In genomic region chr2:199470672-199471442, GRCh38 we compare ENCODE assay signal across 13 cellular contexts. TPM values are rescaled to one million over a fixed set of nuclear protein-coding genes. Genes with fewer than 3 reads are reported as not detected.
A peak's percentile ranks its signal among the peaks of the same experiment; 100 is the strongest.
DNase-seq lines count a peak whose midpoint lies in the region; ATAC-seq lines count a peak whose summit lies in the region.
"Had no signal": no experiment of that assay in that cellular context is flagged by ENCODE, and none has a peak within 500 bp of the region (broad histone marks: within the 10 kb centered on the region; RNA-seq: fewer than 3 reads in every experiment).

No MANE protein-coding gene starts in this region.

- no peaks in the 10 kb centered on the region for H3K36me3 ChIP-seq in subcutaneous abdominal adipose tissue (ENCODE audit: control insufficient read depth in 5 of 5, insufficient read depth in 5 of 5, low read length in 5 of 5)
- H3K36me3 ChIP-seq: heart right ventricle had no signal

- H3K27ac ChIP-seq in subcutaneous abdominal adipose tissue (ENCODE audit: low read depth, low read length), result no peak overlapping the region
- H3K27ac ChIP-seq: heart right ventricle had no signal

- no peak overlapping the region for H3K9ac ChIP-seq in subcutaneous abdominal adipose tissue (ENCODE audit: low read length in 5 of 5)

- no peak overlapping the region for H3K4me3 Mint-ChIP-seq in T-helper 17 cell
- no peak overlapping the region for H3K4me3 Mint-ChIP-seq in activated naive CD4-positive, alpha-beta T cell treated with anti-CD3 and anti-CD28 coated beads for 36 hours
- H3K4me3 Mint-ChIP-seq: natural killer cell had no signal

- peaks cover 94% of the 10 kb centered on the region for H3K27me3 Mint-ChIP-seq in T-helper 17 cell
- peaks cover 85% of the 10 kb centered on the region for H3K27me3 Mint-ChIP-seq in activated naive CD4-positive, alpha-beta T cell treated with anti-CD3 and anti-CD28 coated beads for 36 hours (ENCODE audit: low read depth)

- H3K27ac Mint-ChIP-seq in T-helper 17 cell, result no peak overlapping the region
- no peak overlapping the region for H3K27ac Mint-ChIP-seq in activated naive CD4-positive, alpha-beta T cell treated with anti-CD3 and anti-CD28 coated beads for 36 hours
- H3K27ac Mint-ChIP-seq: natural killer cell had no signal

- H3K36me3 Mint-ChIP-seq in T-helper 17 cell (ENCODE audit: low read depth), result peaks cover 2% of the 10 kb centered on the region
- no peaks in the 10 kb centered on the region for H3K36me3 Mint-ChIP-seq in activated naive CD4-positive, alpha-beta T cell treated with anti-CD3 and anti-CD28 coated beads for 36 hours (ENCODE audit: low read depth)

- peaks cover 14% of the 10 kb centered on the region for H3K4me1 Mint-ChIP-seq in T-helper 17 cell
- peaks cover 25% of the 10 kb centered on the region for H3K4me1 Mint-ChIP-seq in activated naive CD4-positive, alpha-beta T cell treated with anti-CD3 and anti-CD28 coated beads for 36 hours (ENCODE audit: low read depth)

- ATAC-seq in HG03354 (IDR thresholded peaks at IDR 0.05; ENCODE audit: poor library complexity, severe bottlenecking, unreplicated experiment), result peak; percentile 2
- ATAC-seq in T-helper 17 cell, result no peak
- no peak for ATAC-seq in HG03175 (IDR thresholded peaks at IDR 0.05; ENCODE audit: unreplicated experiment)
- ATAC-seq: natural killer cell had no signal

- intact Hi-C loops in activated naive CD4-positive, alpha-beta T cell treated with anti-CD3 and anti-CD28 coated beads for 36 hours (cut with micrococcal nuclease), result loop anchor here (5.0 kb wide), 1 partner anchor 266 kb away; no protein-coding TSS in a partner anchor

- H3K9me3 ChIP-seq in subcutaneous abdominal adipose tissue (ENCODE audit: control insufficient read depth in 5 of 5, low read length in 5 of 5), result no peaks in the 10 kb centered on the region
- H3K9me3 ChIP-seq in T-helper 17 cell (ENCODE audit: control insufficient read depth, low read length, poor library complexity, severe bottlenecking), result no peaks in the 10 kb centered on the region
- H3K9me3 ChIP-seq: heart right ventricle had no signal

- peaks cover 0 to 32% (median 27%) of the 10 kb centered on the region in 5 donors for H3K4me1 ChIP-seq in subcutaneous abdominal adipose tissue (ENCODE audit: control insufficient read depth in 5 of 5, insufficient read depth in 5 of 5, low read length in 5 of 5)

- H3K27me3 ChIP-seq in subcutaneous abdominal adipose tissue (ENCODE audit: control insufficient read depth in 5 of 5, insufficient read depth in 4 of 5, low read length in 5 of 5), result peaks cover 47 to 78% (median 67%) of the 10 kb centered on the region in 5 donors

- CTCF ChIA-PET in activated naive CD4-positive, alpha-beta T cell treated with anti-CD3 and anti-CD28 coated beads for 36 hours (lab: Charles Lee), result interaction anchor here (0.6 to 2.2 kb wide), 6 partner anchors 11 to 33 kb away, joined by 3 to 8 read pairs (median 4); no protein-coding TSS in a partner anchor

- H3K9me3 Mint-ChIP-seq in activated naive CD4-positive, alpha-beta T cell treated with anti-CD3 and anti-CD28 coated beads for 36 hours, result no peaks in the 10 kb centered on the region

- H3K4me3 ChIP-seq in subcutaneous abdominal adipose tissue (ENCODE audit: low read depth in 1 of 5, low read length in 5 of 5), result peak overlapping the region in 3 of 5 donors; percentile 17 to 42 (median 41)

- DNase-seq in astrocyte of the hippocampus (ENCODE audit: low read depth, low spot score) (peak; percentile 39), left kidney (ENCODE audit: low read depth, low spot score) (peak; percentile 28), T-helper 17 cell (no peak), NCI-H1092 (lab: John Stamatoyannopoulos, UW) (no peak)
- DNase-seq in activated naive CD4-positive, alpha-beta T cell treated with anti-CD3 and anti-CD28 coated beads for 36 hours, result no peak
- DNase-seq: central memory CD4-positive, alpha-beta T cell; natural killer cell; NCI-H446 treated with DMSO at 0.1 percent for 48 hours had no signal

RNA-seq across cellular contexts. Expression of gene SATB2, which starts 13.1 kb away (rescaled TPM):
- under 1 TPM; 0.05 to 0.29 TPM for total RNA-seq in T-helper 17 cell
- under 1 TPM; 0.02 to 0.44 TPM for total RNA-seq in activated naive CD4-positive, alpha-beta T cell treated with anti-CD3 and anti-CD28 coated beads for 36 hours
- total RNA-seq: G401 had no signal

Comparison
In these comparisons a context has a peak if more than half of its experiments do, and no peak if none do; other contexts are left out.
1. DNase-seq: peak in astrocyte of the hippocampus (single experiment) and left kidney (single experiment); none in T-helper 17 cell (0 of 3), activated naive CD4-positive, alpha-beta T cell treated with anti-CD3 and anti-CD28 coated beads for 36 hours (single experiment) and NCI-H1092 (single experiment).